Comparison of ENCODE assay signal across 1 cellular context in genomic region chr2:17574406-17575073, GRCh38.
TF ChIP-seq lines count a peak whose summit lies in the region.

No MANE protein-coding gene starts in this region.

TF ChIP-seq in GM23338, 12 proteins besides CTCF, POLR2A, EP300 and RAD21 (continued from another document):
- TF ChIP-seq, protein P1, sequence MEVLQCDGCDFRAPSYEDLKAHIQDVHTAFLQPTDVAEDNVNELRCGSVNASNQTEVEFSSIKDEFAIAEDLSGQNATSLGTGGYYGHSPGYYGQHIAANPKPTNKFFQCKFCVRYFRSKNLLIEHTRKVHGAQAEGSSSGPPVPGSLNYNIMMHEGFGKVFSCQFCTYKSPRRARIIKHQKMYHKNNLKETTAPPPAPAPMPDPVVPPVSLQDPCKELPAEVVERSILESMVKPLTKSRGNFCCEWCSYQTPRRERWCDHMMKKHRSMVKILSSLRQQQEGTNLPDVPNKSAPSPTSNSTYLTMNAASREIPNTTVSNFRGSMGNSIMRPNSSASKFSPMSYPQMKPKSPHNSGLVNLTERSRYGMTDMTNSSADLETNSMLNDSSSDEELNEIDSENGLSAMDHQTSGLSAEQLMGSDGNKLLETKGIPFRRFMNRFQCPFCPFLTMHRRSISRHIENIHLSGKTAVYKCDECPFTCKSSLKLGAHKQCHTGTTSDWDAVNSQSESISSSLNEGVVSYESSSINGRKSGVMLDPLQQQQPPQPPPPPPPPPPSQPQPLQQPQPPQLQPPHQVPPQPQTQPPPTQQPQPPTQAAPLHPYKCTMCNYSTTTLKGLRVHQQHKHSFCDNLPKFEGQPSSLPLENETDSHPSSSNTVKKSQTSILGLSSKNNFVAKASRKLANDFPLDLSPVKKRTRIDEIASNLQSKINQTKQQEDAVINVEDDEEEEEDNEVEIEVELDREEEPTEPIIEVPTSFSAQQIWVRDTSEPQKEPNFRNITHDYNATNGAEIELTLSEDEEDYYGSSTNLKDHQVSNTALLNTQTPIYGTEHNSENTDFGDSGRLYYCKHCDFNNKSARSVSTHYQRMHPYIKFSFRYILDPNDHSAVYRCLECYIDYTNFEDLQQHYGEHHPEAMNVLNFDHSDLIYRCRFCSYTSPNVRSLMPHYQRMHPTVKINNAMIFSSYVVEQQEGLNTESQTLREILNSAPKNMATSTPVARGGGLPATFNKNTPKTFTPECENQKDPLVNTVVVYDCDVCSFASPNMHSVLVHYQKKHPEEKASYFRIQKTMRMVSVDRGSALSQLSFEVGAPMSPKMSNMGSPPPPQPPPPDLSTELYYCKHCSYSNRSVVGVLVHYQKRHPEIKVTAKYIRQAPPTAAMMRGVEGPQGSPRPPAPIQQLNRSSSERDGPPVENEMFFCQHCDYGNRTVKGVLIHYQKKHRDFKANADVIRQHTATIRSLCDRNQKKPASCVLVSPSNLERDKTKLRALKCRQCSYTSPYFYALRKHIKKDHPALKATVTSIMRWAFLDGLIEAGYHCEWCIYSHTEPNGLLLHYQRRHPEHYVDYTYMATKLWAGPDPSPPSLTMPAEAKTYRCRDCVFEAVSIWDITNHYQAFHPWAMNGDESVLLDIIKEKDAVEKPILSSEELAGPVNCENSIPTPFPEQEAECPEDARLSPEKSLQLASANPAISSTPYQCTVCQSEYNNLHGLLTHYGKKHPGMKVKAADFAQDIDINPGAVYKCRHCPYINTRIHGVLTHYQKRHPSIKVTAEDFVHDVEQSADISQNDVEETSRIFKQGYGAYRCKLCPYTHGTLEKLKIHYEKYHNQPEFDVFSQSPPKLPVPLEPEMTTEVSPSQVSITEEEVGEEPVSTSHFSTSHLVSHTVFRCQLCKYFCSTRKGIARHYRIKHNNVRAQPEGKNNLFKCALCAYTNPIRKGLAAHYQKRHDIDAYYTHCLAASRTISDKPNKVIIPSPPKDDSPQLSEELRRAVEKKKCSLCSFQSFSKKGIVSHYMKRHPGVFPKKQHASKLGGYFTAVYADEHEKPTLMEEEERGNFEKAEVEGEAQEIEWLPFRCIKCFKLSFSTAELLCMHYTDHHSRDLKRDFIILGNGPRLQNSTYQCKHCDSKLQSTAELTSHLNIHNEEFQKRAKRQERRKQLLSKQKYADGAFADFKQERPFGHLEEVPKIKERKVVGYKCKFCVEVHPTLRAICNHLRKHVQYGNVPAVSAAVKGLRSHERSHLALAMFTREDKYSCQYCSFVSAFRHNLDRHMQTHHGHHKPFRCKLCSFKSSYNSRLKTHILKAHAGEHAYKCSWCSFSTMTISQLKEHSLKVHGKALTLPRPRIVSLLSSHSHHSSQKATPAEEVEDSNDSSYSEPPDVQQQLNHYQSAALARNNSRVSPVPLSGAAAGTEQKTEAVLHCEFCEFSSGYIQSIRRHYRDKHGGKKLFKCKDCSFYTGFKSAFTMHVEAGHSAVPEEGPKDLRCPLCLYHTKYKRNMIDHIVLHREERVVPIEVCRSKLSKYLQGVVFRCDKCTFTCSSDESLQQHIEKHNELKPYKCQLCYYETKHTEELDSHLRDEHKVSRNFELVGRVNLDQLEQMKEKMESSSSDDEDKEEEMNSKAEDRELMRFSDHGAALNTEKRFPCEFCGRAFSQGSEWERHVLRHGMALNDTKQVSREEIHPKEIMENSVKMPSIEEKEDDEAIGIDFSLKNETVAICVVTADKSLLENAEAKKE (CRISPR knock-in tag; IDR thresholded peaks at IDR 0.05) = no peak
- TF ChIP-seq STAT1 (IDR thresholded peaks at IDR 0.05; ENCODE audit: unreplicated experiment) = no peak
